36 cellular contexts compared by ENCODE assay signal in the genomic region with DNA sequence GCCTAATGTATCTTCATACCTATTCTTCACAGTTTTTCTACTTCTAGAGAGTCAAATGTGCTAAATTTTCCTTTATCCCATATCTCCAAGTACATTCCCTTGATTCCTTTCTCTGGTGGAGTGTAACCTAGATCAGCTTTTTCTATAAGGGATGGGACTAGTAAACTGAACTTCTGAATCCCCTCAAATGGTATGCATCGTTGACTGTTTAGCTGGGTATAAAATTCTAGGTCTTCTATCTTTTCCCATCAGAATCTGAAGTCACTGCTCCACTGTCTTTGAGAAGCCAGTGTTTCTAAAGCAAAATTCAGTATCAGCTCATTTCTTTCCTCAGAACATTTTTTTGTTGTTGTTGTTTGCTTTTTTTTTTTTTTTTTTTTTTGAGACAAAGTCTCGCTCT.
"Had no signal": no experiment of that assay in that cellular context is flagged by ENCODE, and none has a peak within 500 bp of the region (broad histone marks: within the 10 kb centered on the region; RNA-seq: fewer than 3 reads in every experiment).

No MANE protein-coding gene starts in this region.

- H3K9me3 ChIP-seq: MG63 had no signal

- H3K4me3 ChIP-seq: MG63 had no signal

- DNase-seq: Kasumi-1, MG63, MM.1S, MV-4-11, NCI-H1048, NCI-H1092, NCI-H1092 treated with DMSO at 0.1 percent for 48 hours, NCI-H1105, NCI-H1105 treated with DMSO at 0.1 percent for 48 hours, NCI-H1417, NCI-H1417 treated with DMSO at 0.1 percent for 48 hours, NCI-H1436, NCI-H1436 treated with DMSO at 0.1 percent for 48 hours, NCI-H146, NCI-H1694, NCI-H1694 treated with DMSO at 0.1 percent for 48 hours, NCI-H187, NCI-H187 treated with DMSO at 0.1 percent for 48 hours, NCI-H1930, NCI-H2029, NCI-H2029 treated with DMSO at 0.1 percent for 48 hours, NCI-H2081, NCI-H2081 treated with DMSO at 0.1 percent for 48 hours, NCI-H2107, NCI-H2171, NCI-H2171 treated with DMSO at 0.1 percent for 48 hours, NCI-H2227 treated with DMSO at 0.1 percent for 48 hours, NCI-H226, NCI-H345, NCI-H446, NCI-H446 treated with DMSO at 0.1 percent for 48 hours, NCI-H510A, NCI-H510A treated with DMSO at 0.1 percent for 48 hours, NCI-H524, NCI-H524 treated with DMSO at 0.1 percent for 48 hours, NCI-H526 had no signal

- H3K36me3 ChIP-seq: MG63 had no signal
